ENCODE assay signal across 10 cellular contexts in genomic region chr1:20233394-20233793, GRCh38.
DNase-seq lines count a peak whose midpoint lies in the region; ATAC-seq and TF ChIP-seq lines count a peak whose summit lies in the region.
"Had no signal": no experiment of that assay in that cellular context is flagged by ENCODE, and none has a peak within 500 bp of the region (broad histone marks: within the 10 kb centered on the region; RNA-seq: fewer than 3 reads in every experiment).

No MANE protein-coding gene starts in this region.

- peak; percentile 0 for DNase-seq in NCI-H526 treated with DMSO at 0.1 percent for 48 hours (lab: John Stamatoyannopoulos, UW)
- no peak for DNase-seq in NCI-H526 (lab: John Stamatoyannopoulos, UW)
- peak; percentile 36 for DNase-seq in NCI-H748 (lab: John Stamatoyannopoulos, UW; ENCODE audit: unreplicated experiment)
- peak; percentile 32 for DNase-seq in epithelial cell of esophagus (ENCODE audit: low read depth)
- no peak for DNase-seq in retinal pigment epithelial cell (ENCODE audit: low read depth)
- DNase-seq in activated CD4-positive, alpha-beta T cell treated with anti-CD3 and anti-CD28 coated beads for 48 hours = no peak
- DNase-seq: uterus had no signal

- ATAC-seq in HG03280 (IDR thresholded peaks at IDR 0.05; ENCODE audit: unreplicated experiment) = no peak
- no peak for ATAC-seq in HG03159 (IDR thresholded peaks at IDR 0.05; ENCODE audit: unreplicated experiment)

- peak; percentile 27 for TF ChIP-seq CTCF in epithelial cell of esophagus (IDR thresholded peaks at IDR 0.05; ENCODE audit: insufficient read depth, low read depth, low read length, missing control alignments)
- TF ChIP-seq CTCF in retinal pigment epithelial cell (conservative IDR thresholded peaks at IDR 0.05; ENCODE audit: low read depth, low read length) = peak; percentile 55

- H3K4me3 ChIP-seq in epithelial cell of esophagus (ENCODE audit: low read length) = no peak overlapping the region
- no peak overlapping the region for H3K4me3 ChIP-seq in retinal pigment epithelial cell (ENCODE audit: low read length)
- H3K4me3 ChIP-seq: SK-N-MC, uterus had no signal

Comparison
In these comparisons a context has a peak if more than half of its experiments do, and no peak if none do; other contexts are left out.
1. DNase-seq: peak in NCI-H526 treated with DMSO at 0.1 percent for 48 hours (single experiment), NCI-H748 (single experiment) and epithelial cell of esophagus (single experiment); none in NCI-H526 (0 of 2), retinal pigment epithelial cell (single experiment) and activated CD4-positive, alpha-beta T cell treated with anti-CD3 and anti-CD28 coated beads for 48 hours (single experiment).